In genomic region chr5:146072595-146072994, GRCh38 we compare ENCODE assay signal across 2 cellular contexts.
TF ChIP-seq lines count a peak whose summit lies in the region.

No MANE protein-coding gene starts in this region.

TF ChIP-seq in H1, 55 proteins besides CTCF, POLR2A, EP300 and RAD21:
- TF ChIP-seq MAFK (IDR thresholded peaks at IDR 0.05; ENCODE audit: low read depth, low read length) (no peak), ATF2 (IDR thresholded peaks at IDR 0.05; ENCODE audit: low read length) (no peak), BACH1 (IDR thresholded peaks at IDR 0.05; ENCODE audit: low read length) (no peak), CREB1 (IDR thresholded peaks at IDR 0.05) (no peak), ASH2L (IDR thresholded peaks at IDR 0.05; ENCODE audit: low read length) (no peak), POLR2AphosphoS5 (IDR thresholded peaks at IDR 0.05; ENCODE audit: low read depth, low read length) (no peak), EZH2 (IDR thresholded peaks at IDR 0.05; ENCODE audit: low read depth, low read length, severe bottlenecking) (no peak), SRF (IDR thresholded peaks at IDR 0.05; ENCODE audit: low read depth, low read length) (no peak), RBBP5 (IDR thresholded peaks at IDR 0.05; ENCODE audit: borderline replicate concordance, low read depth, low read length) (no peak), YY1 (IDR thresholded peaks at IDR 0.05; ENCODE audit: low read depth, low read length) (no peak), SUZ12 (IDR thresholded peaks at IDR 0.05; ENCODE audit: low read length) (no peak), MAX (IDR thresholded peaks at IDR 0.05) (no peak), TBP (IDR thresholded peaks at IDR 0.05; ENCODE audit: low read depth, low read length) (no peak), TAF1 (IDR thresholded peaks at IDR 0.05; ENCODE audit: low read depth, low read length) (no peak), SP4 (IDR thresholded peaks at IDR 0.05; ENCODE audit: low read length) (no peak), RNF2 (IDR thresholded peaks at IDR 0.05; ENCODE audit: borderline replicate concordance, low read depth, low read length, missing control alignments, poor library complexity, severe bottlenecking) (no peak), CHD2 (IDR thresholded peaks at IDR 0.05; ENCODE audit: low read length) (no peak), CBX5 (IDR thresholded peaks at IDR 0.05; ENCODE audit: low read depth, low read length) (no peak), CHD1 (IDR thresholded peaks at IDR 0.05; ENCODE audit: low read depth, low read length) (no peak), E2F6 (IDR thresholded peaks at IDR 0.05) (no peak)
TF ChIP-seq in H1: peak in this region for 0.

TF ChIP-seq in SK-N-SH, 30 proteins besides CTCF, POLR2A, EP300 and RAD21:
- TF ChIP-seq FOXM1 (IDR thresholded peaks at IDR 0.05; ENCODE audit: low read depth) (no peak), MAX (IDR thresholded peaks at IDR 0.05; ENCODE audit: low read depth) (no peak), IRF3 (IDR thresholded peaks at IDR 0.05; ENCODE audit: low read depth, low read length) (no peak), RFX5 (IDR thresholded peaks at IDR 0.05; ENCODE audit: low read length) (no peak), TEAD4 (IDR thresholded peaks at IDR 0.05; ENCODE audit: borderline replicate concordance, insufficient read depth) (no peak), USF2 (IDR thresholded peaks at IDR 0.05; ENCODE audit: borderline replicate concordance, low read depth, low read length) (no peak), TCF12 (IDR thresholded peaks at IDR 0.05) (no peak), ELF1 (IDR thresholded peaks at IDR 0.05) (no peak)
